ENCODE assay signal across 16 cellular contexts in genomic region chr6:53541900-53542299, GRCh38. TPM values are rescaled to one million over a fixed set of nuclear protein-coding genes. Genes with fewer than 3 reads are reported as not detected.
A peak's percentile ranks its signal among the peaks of the same experiment; 100 is the strongest.
DNase-seq lines count a peak whose midpoint lies in the region; ATAC-seq and TF ChIP-seq lines count a peak whose summit lies in the region.
"Had no signal": no experiment of that assay in that cellular context is flagged by ENCODE, and none has a peak within 500 bp of the region (broad histone marks: within the 10 kb centered on the region; RNA-seq: fewer than 3 reads in every experiment).

No MANE protein-coding gene starts in this region.

- H3K18ac ChIP-seq in mesendoderm (ENCODE audit: low read length), result peak overlapping the region; percentile 91

- TF ChIP-seq CTCF in HEK293 (tag by site-specific recombination; IDR thresholded peaks at IDR 0.05), result no peak
- TF ChIP-seq CTCF in mammary epithelial cell (conservative IDR thresholded peaks at IDR 0.05 in 1 of 2, IDR thresholded peaks at IDR 0.05 in 1 of 2; ENCODE audit: extremely low read depth in 1 of 2, insufficient read depth in 1 of 2, low read depth in 1 of 2, low read length in 2 of 2), result no peak

- POLR2A ChIA-PET in HEK293 (lab: Yijun Ruan, JAX), result no interaction called here

- intact Hi-C loops in mammary epithelial cell (cut with micrococcal nuclease), result no loop called here

- no peak overlapping the region for H3K23ac ChIP-seq in mesendoderm (ENCODE audit: low read length)

- no peak overlapping the region for H3K27ac ChIP-seq in CD4-positive, CD25-positive, alpha-beta regulatory T cell (ENCODE audit: insufficient read depth, low read length, poor library complexity, severe bottlenecking)
- H3K27ac ChIP-seq in HEK293 (ENCODE audit: extremely low read depth, low read depth, low read length), result no peak overlapping the region
- H3K27ac ChIP-seq in mammary epithelial cell (ENCODE audit: insufficient read depth, low read depth, low read length), result no peak overlapping the region
- peak overlapping the region; percentile 90 for H3K27ac ChIP-seq in mesendoderm (ENCODE audit: low read depth, low read length)

- H4K5ac ChIP-seq in mesendoderm (ENCODE audit: low read length), result peak overlapping the region; percentile 90

- H3K79me2 ChIP-seq in mammary epithelial cell (ENCODE audit: insufficient read depth, low read length), result peaks cover 78% of the 10 kb centered on the region
- H3K79me2 ChIP-seq in mesendoderm (ENCODE audit: control insufficient read depth, insufficient read depth, low read length), result peaks cover 36% of the 10 kb centered on the region

- in situ Hi-C loops in mammary epithelial cell (cut with MboI; ENCODE audit: low sequenced_read_pairs in 2 of 2), result loop anchor here in 1 of 2 donors (10.0 kb wide), 1 partner anchor 73 kb away; no protein-coding TSS in a partner anchor

- 96% methylated on average over 7 of the region's 7 CpGs for WGBS in mammary epithelial cell (ENCODE audit: low coverage, missing lambda C conversion rate)
- no CpG with 5 or more reads among the region's 7 CpGs for WGBS in mesendoderm (ENCODE audit: extremely low coverage, insufficient coverage, low lambda C conversion rate)

- H3K4me2 ChIP-seq in mammary epithelial cell (ENCODE audit: insufficient read depth, low read depth, low read length), result peak overlapping the region; percentile 60
- H3K4me2 ChIP-seq in mesendoderm (ENCODE audit: low read length), result peak overlapping the region; percentile 16

- peaks cover 34% of the 10 kb centered on the region for H3K4me1 ChIP-seq in CD4-positive, CD25-positive, alpha-beta regulatory T cell (ENCODE audit: control insufficient read depth, insufficient read depth, low read length, poor library complexity, severe bottlenecking)
- H3K4me1 ChIP-seq in HEK293 (ENCODE audit: control insufficient read depth, insufficient read depth, low read length) (peaks cover 10% of the 10 kb centered on the region; the same call in 1 of the 2 replicates), mammary epithelial cell (ENCODE audit: insufficient read depth, low read length) (peaks cover 13% of the 10 kb centered on the region), mesendoderm (ENCODE audit: control insufficient read depth, low read depth, low read length) (peaks cover 9% of the 10 kb centered on the region)

- no peak overlapping the region for H3K4me3 ChIP-seq in CD4-positive, CD25-positive, alpha-beta regulatory T cell (ENCODE audit: low read depth, low read length)
- H3K4me3 ChIP-seq in HEK293 (ENCODE audit: low read depth, low read length), result no peak overlapping the region
- H3K4me3 ChIP-seq in mammary epithelial cell (replicated peaks in 1 of 3; ENCODE audit: insufficient read depth in 1 of 3, low read depth in 2 of 3, low read length in 3 of 3), result peak overlapping the region in 2 of 3 experiments; percentile 5 to 79
- no peak overlapping the region for H3K4me3 ChIP-seq in mesendoderm (ENCODE audit: low read length)

- H2BK5ac ChIP-seq in mesendoderm (ENCODE audit: low read length), result peak overlapping the region; percentile 87

- H3K27ac Mint-ChIP-seq in CD4-positive, CD25-positive, alpha-beta regulatory T cell, result no peak overlapping the region
- H3K27ac Mint-ChIP-seq in T-helper 2 cell treated with Interferon-gamma antibody and Interleukin-4, amounts not matched to agents 5 μg/mL and 100 μg/mL, for 36 hours, result no peak overlapping the region

- DNase-seq in CD4-positive, CD25-positive, alpha-beta regulatory T cell, result no peak
- DNase-seq in mammary epithelial cell (no peak), mesendoderm (no peak), left lobe of liver (ENCODE audit: low spot score) (no peak), DMS53 treated with DMSO at 0.1 percent for 48 hours (lab: John Stamatoyannopoulos, UW; ENCODE audit: unreplicated experiment) (no peak)
- DNase-seq in T-helper 2 cell treated with Interferon-gamma antibody and Interleukin-4, amounts not matched to agents 5 μg/mL and 100 μg/mL, for 36 hours (ENCODE audit: low spot score), result no peak
- no peak for DNase-seq in stimulated activated CD4-positive, alpha-beta T cell treated with anti-CD3 and anti-CD28 coated beads, Interleukin-4, amount 100 ng/mL, for 4 hours
- DNase-seq: activated effector memory CD4-positive, alpha-beta T cell treated with Interleukin-2 at 50 U/mL for 16 hours; DMS79 treated with DMSO at 0.1 percent for 48 hours; foreskin fibroblast; NCI-H1930; NCI-H446 treated with DMSO at 0.1 percent for 48 hours; SHP77; stimulated activated CD4-positive, alpha-beta T cell treated with anti-CD3 and anti-CD28 coated beads, Interleukin-2, amount 100 ng/mL, for 24 hours had no signal

- H3K27me3 Mint-ChIP-seq in CD4-positive, CD25-positive, alpha-beta regulatory T cell, result no peaks in the 10 kb centered on the region
- H3K27me3 Mint-ChIP-seq in T-helper 2 cell treated with Interferon-gamma antibody and Interleukin-4, amounts not matched to agents 5 μg/mL and 100 μg/mL, for 36 hours (ENCODE audit: low read depth), result peaks cover 8% of the 10 kb centered on the region
- H3K27me3 Mint-ChIP-seq: IgD-negative memory B cell had no signal

- H2BK120ac ChIP-seq in mesendoderm (ENCODE audit: low read depth, low read length), result peak overlapping the region; percentile 85

- no peaks in the 10 kb centered on the region for H3K9me3 ChIP-seq in CD4-positive, CD25-positive, alpha-beta regulatory T cell (ENCODE audit: control insufficient read depth in 2 of 2, low read length in 2 of 2)
- H3K9me3 ChIP-seq in HEK293 (ENCODE audit: control insufficient read depth, insufficient read depth, low read depth, low read length), result no peaks in the 10 kb centered on the region
- no peaks in the 10 kb centered on the region for H3K9me3 ChIP-seq in mammary epithelial cell (replicated peaks; ENCODE audit: insufficient read depth, low read length)

- H3K36me3 Mint-ChIP-seq in CD4-positive, CD25-positive, alpha-beta regulatory T cell, result peaks cover 16% of the 10 kb centered on the region
- peaks cover 9% of the 10 kb centered on the region for H3K36me3 Mint-ChIP-seq in T-helper 2 cell treated with Interferon-gamma antibody and Interleukin-4, amounts not matched to agents 5 μg/mL and 100 μg/mL, for 36 hours (ENCODE audit: low read depth)
- H3K36me3 Mint-ChIP-seq: IgD-negative memory B cell had no signal

- H4K20me1 ChIP-seq in mammary epithelial cell (ENCODE audit: insufficient read depth, low read length), result no peaks in the 10 kb centered on the region

- no peaks in the 10 kb centered on the region for H3K27me3 ChIP-seq in CD4-positive, CD25-positive, alpha-beta regulatory T cell (ENCODE audit: control insufficient read depth, insufficient read depth, low read length)
- no peaks in the 10 kb centered on the region for H3K27me3 ChIP-seq in mammary epithelial cell (ENCODE audit: insufficient read depth, low read length)
- no peaks in the 10 kb centered on the region for H3K27me3 ChIP-seq in mesendoderm (ENCODE audit: insufficient read depth, low read length, poor library complexity)

- H2AFZ ChIP-seq in mammary epithelial cell (ENCODE audit: low read depth, low read length), result no peak overlapping the region

- dilution Hi-C loops in mammary epithelial cell (cut with HindIII; ENCODE audit: low sequenced_read_pairs), result no loop called here

- H3K36me3 ChIP-seq in CD4-positive, CD25-positive, alpha-beta regulatory T cell (ENCODE audit: control insufficient read depth, insufficient read depth, low read length), result no peaks in the 10 kb centered on the region
- H3K36me3 ChIP-seq in HEK293 (ENCODE audit: control insufficient read depth in 2 of 2, insufficient read depth in 1 of 2, low read length in 2 of 2), result peaks cover 0 to 7% of the 10 kb centered on the region in 2 experiments; a peak in 2 of 3 replicates
- H3K36me3 ChIP-seq in mammary epithelial cell (ENCODE audit: insufficient read depth, low read length), result no peaks in the 10 kb centered on the region
- no peaks in the 10 kb centered on the region for H3K36me3 ChIP-seq in mesendoderm (ENCODE audit: control insufficient read depth, insufficient read depth, low read length)

- CTCF ChIA-PET in HEK293 (lab: Yijun Ruan, JAX) (interaction anchor here (0.6 to 3.6 kb wide), 5 partner anchors 21 to 177 kb away, joined by 3 to 25 read pairs (median 3); no protein-coding TSS in a partner anchor), mammary epithelial cell (lab: Charles Lee; ENCODE audit: low non-redundant PET) (no interaction called here)

- peak overlapping the region; percentile 76 for H3K56ac ChIP-seq in mesendoderm (ENCODE audit: low read length)

- peak overlapping the region; percentile 46 for H2AK5ac ChIP-seq in mesendoderm (ENCODE audit: low read length)

- H4K8ac ChIP-seq in mesendoderm (ENCODE audit: low read depth, low read length), result peak overlapping the region; percentile 77

- H3K79me1 ChIP-seq in mesendoderm (ENCODE audit: low read length), result peaks cover 10% of the 10 kb centered on the region

- BruUV-seq in mammary epithelial cell (replicated peaks; lab: Mats Ljungman, UMichigan), result no TSS peak

- ATAC-seq in CD4-positive, CD25-positive, alpha-beta regulatory T cell (ENCODE audit: low read depth in 2 of 2), result no peak
- no peak for ATAC-seq in left lobe of liver

- peak overlapping the region; percentile 48 for H3K4ac ChIP-seq in mesendoderm (ENCODE audit: low read depth, low read length)

- peaks cover 33 to 77% (median 60%) of the 10 kb centered on the region in 4 donors for H3K4me1 Mint-ChIP-seq in CD4-positive, CD25-positive, alpha-beta regulatory T cell
- peaks cover 50% of the 10 kb centered on the region for H3K4me1 Mint-ChIP-seq in T-helper 2 cell treated with Interferon-gamma antibody and Interleukin-4, amounts not matched to agents 5 μg/mL and 100 μg/mL, for 36 hours (ENCODE audit: low read depth)

- H3K9ac ChIP-seq in mammary epithelial cell (ENCODE audit: insufficient read depth, low read length) (no peak overlapping the region), mesendoderm (ENCODE audit: low read length) (peak overlapping the region; percentile 37)

- H3K9me3 Mint-ChIP-seq in CD4-positive, CD25-positive, alpha-beta regulatory T cell, result no peaks in the 10 kb centered on the region
- H3K9me3 Mint-ChIP-seq in T-helper 2 cell treated with Interferon-gamma antibody and Interleukin-4, amounts not matched to agents 5 μg/mL and 100 μg/mL, for 36 hours, result no peaks in the 10 kb centered on the region
- H3K9me3 Mint-ChIP-seq: IgD-negative memory B cell had no signal

- peak overlapping the region in 3 of 4 donors; percentile 38 to 46 (median 38) for H3K4me3 Mint-ChIP-seq in CD4-positive, CD25-positive, alpha-beta regulatory T cell
- H3K4me3 Mint-ChIP-seq in T-helper 2 cell treated with Interferon-gamma antibody and Interleukin-4, amounts not matched to agents 5 μg/mL and 100 μg/mL, for 36 hours, result no peak overlapping the region

- peak overlapping the region; percentile 66 for H2BK15ac ChIP-seq in mesendoderm (replicated peaks; ENCODE audit: low read depth)

TF ChIP-seq in HEK293, 187 proteins besides CTCF, POLR2A, EP300 and RAD21 (continues in another document):
- TF ChIP-seq ZNF121 (tag by site-specific recombination; IDR thresholded peaks at IDR 0.05), result peak; percentile 51; the same call in 1 of the 2 replicates
- no peak for TF ChIP-seq ZNF747 (tag by site-specific recombination; IDR thresholded peaks at IDR 0.05)

RNA-seq across cellular contexts. Expression of gene GCLC, which starts 3.0 kb away (rescaled TPM):
- total RNA-seq in CD4-positive, CD25-positive, alpha-beta regulatory T cell, result 19.9 TPM
- 10 to 100 TPM in 1 of 4 donors, 1 to 10 TPM in 3; 8.0 to 11.0 (median 9.1) TPM for polyA plus RNA-seq in CD4-positive, CD25-positive, alpha-beta regulatory T cell
- total RNA-seq in mammary epithelial cell, result 100 to 1,000 TPM in 1 of 2 donors, 10 to 100 TPM in 1; 94.7 to 128 TPM
- 59.8 TPM for polyA plus RNA-seq in mammary epithelial cell
- 69.6 TPM for polyA minus RNA-seq in mammary epithelial cell
- 30.6 TPM for polyA plus RNA-seq in mesendoderm (2013, experiment 1 of 2)
- polyA plus RNA-seq in mesendoderm (2013, experiment 2 of 2), result 30.7 TPM
- 97.5 TPM for total RNA-seq in left lobe of liver

Comparison
In these comparisons a context has a peak if more than half of its experiments do, and no peak if none do; other contexts are left out.
1. H3K4me3 ChIP-seq: peak in mammary epithelial cell (2 of 3); none in CD4-positive, CD25-positive, alpha-beta regulatory T cell (single experiment), HEK293 (single experiment) and mesendoderm (single experiment).